13 cellular contexts compared by ENCODE assay signal in the genomic region with DNA sequence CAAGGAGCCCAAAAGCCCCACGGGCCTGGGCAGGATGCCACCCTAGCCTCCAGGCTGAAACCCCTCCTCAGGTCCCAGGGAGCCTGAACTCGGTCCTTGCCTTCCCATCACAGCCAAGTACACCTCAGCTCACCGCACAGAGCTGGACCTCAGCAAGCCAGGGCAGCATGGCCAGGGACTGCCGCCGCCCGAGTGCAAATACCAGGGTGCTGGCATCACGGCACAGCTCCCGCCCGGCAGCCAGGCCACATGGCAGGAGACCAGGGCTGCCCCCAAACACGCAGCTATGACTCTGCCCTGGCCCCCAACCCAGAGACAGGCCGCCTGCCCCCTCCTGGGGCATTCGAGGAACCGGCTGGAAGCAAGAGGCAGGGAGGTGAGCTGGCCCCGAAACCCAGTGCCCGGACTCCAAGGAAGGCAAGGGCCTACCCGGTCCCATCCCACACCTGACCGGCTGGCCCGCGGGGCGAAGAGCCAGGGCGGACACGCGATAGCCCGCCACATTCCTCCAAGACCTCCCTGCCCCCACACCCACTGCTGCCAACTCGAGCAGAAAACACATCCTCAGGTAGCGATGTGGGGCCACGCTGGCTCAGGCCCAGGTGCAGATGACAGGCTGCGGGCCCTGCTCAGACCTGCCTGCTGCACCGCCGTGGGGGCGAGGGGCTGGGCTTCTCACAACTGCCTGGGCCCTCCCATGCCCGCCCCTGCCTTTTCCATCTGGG. TPM values are rescaled to one million over a fixed set of nuclear protein-coding genes. Genes with fewer than 3 reads are reported as not detected.
DNase-seq lines count a peak whose midpoint lies in the region; ATAC-seq and TF ChIP-seq lines count a peak whose summit lies in the region.
"Had no signal": no experiment of that assay in that cellular context is flagged by ENCODE, and none has a peak within 500 bp of the region (broad histone marks: within the 10 kb centered on the region; RNA-seq: fewer than 3 reads in every experiment).

No MANE protein-coding gene starts in this region.

- no peaks in the 10 kb centered on the region for H3K27me3 ChIP-seq in Panc1 (ENCODE audit: control insufficient read depth, insufficient read depth, low read length)
- H3K27me3 ChIP-seq in gastroesophageal sphincter, result peaks cover 60% of the 10 kb centered on the region
- H3K27me3 ChIP-seq: ovary had no signal

- peaks cover 6% of the 10 kb centered on the region for H3K27me3 Mint-ChIP-seq in activated naive CD4-positive, alpha-beta T cell treated with anti-CD3 and anti-CD28 coated beads, Interleukin-2, amount 50 U/mL, for 24 hours
- H3K27me3 Mint-ChIP-seq in endothelial cell (ENCODE audit: unreplicated experiment) (peaks cover 26% of the 10 kb centered on the region), CD14-positive monocyte (ENCODE audit: low read depth in 3 of 3) (peaks cover 39 to 52% (median 40%) of the 10 kb centered on the region in 3 donors)

- DNase-seq in activated naive CD4-positive, alpha-beta T cell (lab: John Stamatoyannopoulos, UW), result no peak
- DNase-seq in Panc1 (ENCODE audit: low read depth, low spot score), result no peak
- DNase-seq in endothelial cell (ENCODE audit: low spot score), result no peak
- no peak for DNase-seq in NCI-H446 treated with DMSO at 0.1 percent for 48 hours (lab: John Stamatoyannopoulos, UW)
- no peak for DNase-seq in CD14-positive monocyte (ENCODE audit: low spot score)
- DNase-seq: activated CD4-positive, CD25-positive, alpha-beta regulatory T cell treated with anti-CD3 and anti-CD28 coated beads, Interleukin-2, amount 50 U/mL, for 72 hours; activated naive CD8-positive, alpha-beta T cell treated with anti-CD3 and anti-CD28 coated beads, Interleukin-2, amount 50 U/mL, for 24 hours; MM.1S; ovary; SW 1271 had no signal

- H3K9me3 ChIP-seq in Panc1 (ENCODE audit: control insufficient read depth, insufficient read depth, low read depth, low read length) (no peaks in the 10 kb centered on the region), gastroesophageal sphincter (no peaks in the 10 kb centered on the region)
- H3K9me3 ChIP-seq: ovary had no signal

- TF ChIP-seq POLR2A in gastroesophageal sphincter (IDR thresholded peaks at IDR 0.05), result no peak

- intact Hi-C loops in Panc1 (cut with micrococcal nuclease; ENCODE audit: unreplicated experiment), result loop anchor here (10.0 kb wide), 1 partner anchor 71 kb away; no protein-coding TSS in a partner anchor
- intact Hi-C loops in CD14-positive monocyte (cut with micrococcal nuclease), result no loop called here

- H3K4me3 ChIP-seq in Panc1 (ENCODE audit: low read depth in 2 of 2, low read length in 2 of 2) (no peak overlapping the region), skin epidermis (peak overlapping the region; percentile 2 to 52 (median 15)), gastroesophageal sphincter (peak overlapping the region in 1 of 2 donors; percentile 54)
- H3K4me3 ChIP-seq: ovary had no signal

- CTCF ChIA-PET in Panc1 (lab: Charles Lee), result interaction anchor here (1.4 kb wide), 1 partner anchor 15 kb away, joined by 3 read pairs; no protein-coding TSS in a partner anchor

- H3K4me1 Mint-ChIP-seq in activated naive CD4-positive, alpha-beta T cell treated with anti-CD3 and anti-CD28 coated beads, Interleukin-2, amount 50 U/mL, for 24 hours, result peaks cover 13% of the 10 kb centered on the region
- H3K4me1 Mint-ChIP-seq in endothelial cell (ENCODE audit: unreplicated experiment) (peaks cover 41% of the 10 kb centered on the region), CD14-positive monocyte (peaks cover 2% of the 10 kb centered on the region)

- peak overlapping the region; percentile 52 for H3K4me3 Mint-ChIP-seq in activated naive CD4-positive, alpha-beta T cell treated with anti-CD3 and anti-CD28 coated beads, Interleukin-2, amount 50 U/mL, for 24 hours
- H3K4me3 Mint-ChIP-seq in endothelial cell (ENCODE audit: unreplicated experiment), result peak overlapping the region; percentile 62
- H3K4me3 Mint-ChIP-seq in CD14-positive monocyte, result peak overlapping the region in 1 of 2 donors; percentile 59

- peaks cover 34% of the 10 kb centered on the region for H3K4me1 ChIP-seq in Panc1 (ENCODE audit: control insufficient read depth, insufficient read depth, low read length)
- H3K4me1 ChIP-seq in gastroesophageal sphincter, result peaks cover 0 to 39% (median 13%) of the 10 kb centered on the region in 3 donors

- H3K36me3 ChIP-seq in Panc1 (ENCODE audit: control insufficient read depth, insufficient read depth, low read length) (no peaks in the 10 kb centered on the region), gastroesophageal sphincter (no peaks in the 10 kb centered on the region)
- H3K36me3 ChIP-seq: ovary had no signal

- TF ChIP-seq CTCF in Panc1 (IDR thresholded peaks at IDR 0.05) (no peak), endothelial cell (IDR thresholded peaks at IDR 0.05; ENCODE audit: unreplicated experiment) (no peak), gastroesophageal sphincter (IDR thresholded peaks at IDR 0.05) (no peak), CD14-positive monocyte (IDR thresholded peaks at IDR 0.05) (no peak)

- no peaks in the 10 kb centered on the region for H3K9me3 Mint-ChIP-seq in activated naive CD4-positive, alpha-beta T cell treated with anti-CD3 and anti-CD28 coated beads, Interleukin-2, amount 50 U/mL, for 24 hours
- no peaks in the 10 kb centered on the region for H3K9me3 Mint-ChIP-seq in endothelial cell (ENCODE audit: unreplicated experiment)
- peaks cover 0 to 13% (median 4%) of the 10 kb centered on the region in 7 donors for H3K9me3 Mint-ChIP-seq in CD14-positive monocyte
- H3K9me3 Mint-ChIP-seq: activated naive CD8-positive, alpha-beta T cell treated with anti-CD3 and anti-CD28 coated beads, Interleukin-2, amount 50 U/mL, for 24 hours had no signal

- TF ChIP-seq EP300 in gastroesophageal sphincter (IDR thresholded peaks at IDR 0.05), result no peak

- no TSS peak for BruUV-seq in Panc1 (replicated peaks; lab: Mats Ljungman, UMichigan)

- H3K36me3 Mint-ChIP-seq in activated naive CD4-positive, alpha-beta T cell treated with anti-CD3 and anti-CD28 coated beads, Interleukin-2, amount 50 U/mL, for 24 hours, result no peaks in the 10 kb centered on the region
- H3K36me3 Mint-ChIP-seq in endothelial cell (ENCODE audit: low read depth, unreplicated experiment) (peaks cover 6% of the 10 kb centered on the region), CD14-positive monocyte (no peaks in the 10 kb centered on the region)

- no peak overlapping the region for H3K27ac Mint-ChIP-seq in activated naive CD4-positive, alpha-beta T cell treated with anti-CD3 and anti-CD28 coated beads, Interleukin-2, amount 50 U/mL, for 24 hours
- H3K27ac Mint-ChIP-seq in endothelial cell (ENCODE audit: unreplicated experiment), result no peak overlapping the region
- no peak overlapping the region for H3K27ac Mint-ChIP-seq in CD14-positive monocyte
- H3K27ac Mint-ChIP-seq: activated naive CD8-positive, alpha-beta T cell treated with anti-CD3 and anti-CD28 coated beads, Interleukin-2, amount 50 U/mL, for 24 hours had no signal

- no CpG with 5 or more reads among the region's 32 CpGs for WGBS in gastroesophageal sphincter (ENCODE audit: low coverage in 1 of 2), 2 donors

- ATAC-seq in Panc1 (no peak), gastroesophageal sphincter (no peak)
- ATAC-seq: activated naive CD8-positive, alpha-beta T cell treated with anti-CD3 and anti-CD28 coated beads, Interleukin-2, amount 50 U/mL, for 24 hours had no signal

- POLR2A ChIA-PET in Panc1 (lab: Charles Lee), result interaction anchor here (0.7 kb wide), 1 partner anchor 74 kb away, joined by 3 read pairs; no protein-coding TSS in a partner anchor

- H3K27ac ChIP-seq in Panc1 (ENCODE audit: low read length) (0 out of 2 replicates have a peak overlapping the region, but pooled peaks have one; percentile 4), skin epidermis (peak overlapping the region in 8 of 21 experiments; percentile 7 to 61 (median 26)), gastroesophageal sphincter (no peak overlapping the region)
- H3K27ac ChIP-seq: ovary had no signal

- in situ Hi-C loops in Panc1 (cut with HindIII; ENCODE audit: low pct_unique_long_range_greater_than_20kb, low sequenced_read_pairs), result no loop called here

RNA-seq across cellular contexts. Expression of a gene that starts 2.7 kb away (rescaled TPM):
- total RNA-seq in Panc1 (2021; ENCODE audit: unreplicated experiment) (43.7 TPM), endothelial cell (ENCODE audit: unreplicated experiment) (280 TPM), gastroesophageal sphincter (10 to 100 TPM in 3 of 4 donors, 1 to 10 TPM in 1; 3.7 to 18.8 (median 14.5) TPM)
- 62.1 TPM for polyA plus RNA-seq in Panc1 (2012; ENCODE audit: insufficient read length)
- not detected for polyA plus RNA-seq in CD14-positive monocyte

RNA-seq across cellular contexts. Expression of a gene that starts 15.2 kb away (rescaled TPM):
- 75.3 TPM for total RNA-seq in Panc1 (2021; ENCODE audit: unreplicated experiment)
- polyA plus RNA-seq in Panc1 (2012; ENCODE audit: insufficient read length), result 86.7 TPM
- 135 TPM for total RNA-seq in endothelial cell (ENCODE audit: unreplicated experiment)
- total RNA-seq in gastroesophageal sphincter, result 1 to 10 TPM; 3.4 to 8.4 (median 4.6) TPM
- 10 to 100 TPM; 23.9 to 37.4 TPM for polyA plus RNA-seq in CD14-positive monocyte

Comparison
In these comparisons a context has a peak if more than half of its experiments do, and no peak if none do; other contexts are left out.
1. H3K4me3 ChIP-seq: peak in skin epidermis (7 of 7); none in Panc1 (0 of 2).